Comparison of ENCODE assay signal across 1 cellular context in genomic region chr9:24464321-24464951, GRCh38.
A peak's percentile ranks its signal among the peaks of the same experiment; 100 is the strongest.
TF ChIP-seq lines count a peak whose summit lies in the region.

No MANE protein-coding gene starts in this region.

TF ChIP-seq in endothelial cell of umbilical vein, 7 proteins besides CTCF, POLR2A, EP300 and RAD21:
- no peak for TF ChIP-seq EZH2 (IDR thresholded peaks at IDR 0.05; ENCODE audit: borderline replicate concordance, low read depth, low read length, severe bottlenecking)
- no peak for TF ChIP-seq MYC (IDR thresholded peaks at IDR 0.05; ENCODE audit: low read depth, low read length)
- TF ChIP-seq GATA2 (IDR thresholded peaks at IDR 0.05; ENCODE audit: insufficient read depth, insufficient read length, low read depth, low read length): no peak
- TF ChIP-seq POLR2AphosphoS5 (IDR thresholded peaks at IDR 0.05; ENCODE audit: insufficient read depth, low read depth, low read length): no peak
- peak; percentile 75 for TF ChIP-seq JUN (IDR thresholded peaks at IDR 0.05; ENCODE audit: borderline replicate concordance, insufficient read depth, insufficient read length, low read depth)
- TF ChIP-seq MAX (IDR thresholded peaks at IDR 0.05; ENCODE audit: insufficient read depth, insufficient read length): no peak
- TF ChIP-seq FOS (IDR thresholded peaks at IDR 0.05; ENCODE audit: borderline replicate concordance, insufficient read depth, low read length): peak; percentile 26
